Comparison of ENCODE assay signal across 25 cellular contexts in the genomic region with DNA sequence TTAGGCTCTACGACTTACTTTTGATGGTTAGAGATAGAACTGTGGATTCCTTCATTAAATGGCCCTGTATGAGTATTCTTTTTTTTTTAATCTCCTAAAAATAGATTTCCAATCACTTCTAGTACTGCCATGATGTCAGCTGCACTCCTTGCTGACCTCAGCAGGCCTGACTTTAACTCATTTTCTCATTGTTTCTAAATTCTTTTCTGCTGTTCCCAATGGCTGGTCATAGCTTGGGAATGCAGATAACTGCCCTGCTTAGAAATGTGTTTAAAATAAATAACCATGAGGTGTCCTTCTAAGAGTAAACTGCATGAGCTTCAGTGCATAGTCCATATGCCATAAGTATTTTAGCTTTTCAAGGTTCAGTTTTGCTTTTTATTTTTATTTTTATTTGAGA. TPM values are rescaled to one million over a fixed set of nuclear protein-coding genes. Genes with fewer than 3 reads are reported as not detected.
DNase-seq lines count a peak whose midpoint lies in the region; ATAC-seq and TF ChIP-seq lines count a peak whose summit lies in the region.
"Had no signal": no experiment of that assay in that cellular context is flagged by ENCODE, and none has a peak within 500 bp of the region (broad histone marks: within the 10 kb centered on the region; RNA-seq: fewer than 3 reads in every experiment).

No MANE protein-coding gene starts in this region.

- DNase-seq in EL (peak; percentile 91), MG63 (peak; percentile 1), choroid plexus epithelial cell (ENCODE audit: low read depth) (peak; percentile 43), myocyte (ENCODE audit: low read depth) (peak; percentile 15), right lobe of liver (no peak), mesothelial cell of epicardium (ENCODE audit: low spot score in 2 of 2, unreplicated experiment in 2 of 2) (no peak), head of caudate nucleus (no peak)
- DNase-seq: activated CD4-positive, alpha-beta T cell treated with anti-CD3 and anti-CD28 coated beads, Interleukin-2, amount 50 U/mL, for 4 hours; activated naive CD4-positive, alpha-beta T cell treated with anti-CD3 and anti-CD28 coated beads, Interleukin-2, amount 50 U/mL, for 16 hours; Caco-2; effector CD8-positive, alpha-beta T cell; esophagus squamous epithelium; H7; heart right ventricle; lower lobe of right lung; naive B cell; NCI-H187; NCI-H2227 treated with DMSO at 0.1 percent for 48 hours; SJCRH30; stimulated activated naive B cell treated with anti-CD40 and anti-IgM and Interleukin-4, amounts not matched to agents 10 μg/mL and 1 μg/mL and 100 μg/mL, for 72 hours; tibial artery had no signal

- H3K27ac Mint-ChIP-seq in mesothelial cell of epicardium, result no peak overlapping the region
- H3K27ac Mint-ChIP-seq: B cell; naive B cell; stimulated activated naive B cell treated with anti-CD40 and anti-IgM and Interleukin-4, amounts not matched to agents 10 μg/mL and 1 μg/mL and 100 μg/mL, for 72 hours had no signal

- peaks cover 3% of the 10 kb centered on the region for H3K27me3 Mint-ChIP-seq in mesothelial cell of epicardium (ENCODE audit: low read depth)
- H3K27me3 Mint-ChIP-seq: B cell; stimulated activated naive B cell treated with anti-CD40 and anti-IgM and Interleukin-4, amounts not matched to agents 10 μg/mL and 1 μg/mL and 100 μg/mL, for 72 hours had no signal

- ATAC-seq in esophagus mucosa (no peak), right lobe of liver (no peak)
- ATAC-seq: heart right ventricle; lower lobe of right lung; stimulated activated naive B cell treated with anti-CD40 and anti-IgM and Interleukin-4, amounts not matched to agents 10 μg/mL and 1 μg/mL and 100 μg/mL, for 72 hours had no signal

- no peaks in the 10 kb centered on the region for H3K9me3 ChIP-seq in MG63
- H3K9me3 ChIP-seq in right lobe of liver, result no peaks in the 10 kb centered on the region
- H3K9me3 ChIP-seq: Caco-2, esophagus squamous epithelium, heart right ventricle, lower lobe of right lung, right atrium auricular region, SJCRH30, tibial artery had no signal

- H3K27me3 ChIP-seq in MG63, result no peaks in the 10 kb centered on the region
- H3K27me3 ChIP-seq in right lobe of liver, result no peaks in the 10 kb centered on the region
- H3K27me3 ChIP-seq: esophagus squamous epithelium, heart right ventricle, right atrium auricular region, SJCRH30, tibial artery had no signal

- no peak overlapping the region for H3K4me3 ChIP-seq in MG63
- no peak overlapping the region for H3K4me3 ChIP-seq in choroid plexus epithelial cell (ENCODE audit: low read depth, low read length)
- H3K4me3 ChIP-seq in right lobe of liver, result no peak overlapping the region
- H3K4me3 ChIP-seq: esophagus squamous epithelium, heart right ventricle, lower lobe of right lung, right atrium auricular region, SJCRH30, tibial artery had no signal

- H3K27ac ChIP-seq in right lobe of liver, result no peak overlapping the region
- H3K27ac ChIP-seq: esophagus squamous epithelium, heart right ventricle, lower lobe of right lung, right atrium auricular region, SJCRH30, tibial artery had no signal

- H3K4me1 Mint-ChIP-seq in mesothelial cell of epicardium, result peaks cover 13% of the 10 kb centered on the region
- H3K4me1 Mint-ChIP-seq: B cell; naive B cell; stimulated activated naive B cell treated with anti-CD40 and anti-IgM and Interleukin-4, amounts not matched to agents 10 μg/mL and 1 μg/mL and 100 μg/mL, for 72 hours had no signal

- no peak overlapping the region for H3K4me3 Mint-ChIP-seq in mesothelial cell of epicardium
- H3K4me3 Mint-ChIP-seq: B cell; naive B cell; stimulated activated naive B cell treated with anti-CD40 and anti-IgM and Interleukin-4, amounts not matched to agents 10 μg/mL and 1 μg/mL and 100 μg/mL, for 72 hours had no signal

- 31% methylated on average over 1 of the region's 1 CpG for WGBS in right lobe of liver (ENCODE audit: insufficient coverage, low coverage, low lambda C conversion rate, missing lambda C conversion rate)

- TF ChIP-seq CTCF in choroid plexus epithelial cell (conservative IDR thresholded peaks at IDR 0.05; ENCODE audit: low read depth, low read length), result no peak
- no peak for TF ChIP-seq CTCF in right lobe of liver (IDR thresholded peaks at IDR 0.05)
- no peak for TF ChIP-seq CTCF in mesothelial cell of epicardium (IDR thresholded peaks at IDR 0.05; ENCODE audit: unreplicated experiment)

- H3K36me3 ChIP-seq in MG63, result no peaks in the 10 kb centered on the region
- H3K36me3 ChIP-seq in right lobe of liver, result no peaks in the 10 kb centered on the region
- H3K36me3 ChIP-seq: esophagus squamous epithelium, heart right ventricle, lower lobe of right lung, right atrium auricular region, SJCRH30, tibial artery had no signal

- H3K4me1 ChIP-seq in right lobe of liver, result no peaks in the 10 kb centered on the region
- H3K4me1 ChIP-seq: Caco-2, esophagus squamous epithelium, heart right ventricle, lower lobe of right lung, right atrium auricular region, SJCRH30, tibial artery had no signal

- H3K36me3 Mint-ChIP-seq in mesothelial cell of epicardium, result no peaks in the 10 kb centered on the region
- H3K36me3 Mint-ChIP-seq: naive B cell; stimulated activated naive B cell treated with anti-CD40 and anti-IgM and Interleukin-4, amounts not matched to agents 10 μg/mL and 1 μg/mL and 100 μg/mL, for 72 hours had no signal

- H3K9me3 Mint-ChIP-seq in mesothelial cell of epicardium, result no peaks in the 10 kb centered on the region
- H3K9me3 Mint-ChIP-seq: naive B cell; stimulated activated naive B cell treated with anti-CD40 and anti-IgM and Interleukin-4, amounts not matched to agents 10 μg/mL and 1 μg/mL and 100 μg/mL, for 72 hours had no signal

- TF ChIP-seq POLR2A in right lobe of liver (IDR thresholded peaks at IDR 0.05), result no peak

- intact Hi-C loops in right lobe of liver (cut with DNase I), result no loop called here
- intact Hi-C loops in head of caudate nucleus (cut with DNase I), result no loop called here

RNA-seq across cellular contexts. Expression of gene CCDC85A, which starts 15.7 kb away (rescaled TPM):
- total RNA-seq in MG63 (2014; rRNA removed; shearing (Covaris generic); ENCODE audit: low replicate concordance), result 0.89 TPM in 1 of 2 replicates, not detected in the other
- total RNA-seq in myocyte (1.7 and 2.1 TPM in 2 replicates), esophagus mucosa (0.24 TPM), right lobe of liver (under 1 TPM in 5 of 6 experiments, not detected in 1; 0.07 to 0.31 (median 0.14) TPM), mesothelial cell of epicardium (1.8 to 2.2 TPM (median 1.9 TPM) in 3 replicates)
- polyA plus RNA-seq in myocyte (2012), result 0.68 TPM
- total RNA-seq: B cell; Caco-2; SJCRH30; T-helper 2 cell treated with Interferon-gamma antibody and Interleukin-4, amounts not matched to agents 100 ng/mL and 5 ng/mL, for 36 hours had no signal

Comparison
In these comparisons a context has a peak if more than half of its experiments do, and no peak if none do; other contexts are left out.
1. DNase-seq: peak in EL (single experiment), MG63 (single experiment), choroid plexus epithelial cell (single experiment) and myocyte (single experiment); none in right lobe of liver (0 of 3), mesothelial cell of epicardium (0 of 2) and head of caudate nucleus (0 of 42).